28 cellular contexts compared by ENCODE assay signal in genomic region chr15:53713218-53713617, GRCh38. TPM values are rescaled to one million over a fixed set of nuclear protein-coding genes. Genes with fewer than 3 reads are reported as not detected.
"Had no signal": no experiment of that assay in that cellular context is flagged by ENCODE, and none has a peak within 500 bp of the region (broad histone marks: within the 10 kb centered on the region; RNA-seq: fewer than 3 reads in every experiment).

No MANE protein-coding gene starts in this region.

- H3K36me3 Mint-ChIP-seq: stimulated activated effector memory CD8-positive, alpha-beta T cell treated with anti-CD3 and anti-CD28 coated beads, Interleukin-12 subunit alpha, Interleukin-12 subunit beta, amount 100 ng/mL, for 72 hours; stimulated activated memory B cell treated with anti-CD40 and anti-IgM and Interleukin-4, amounts not matched to agents 10 μg/mL and 1 μg/mL and 100 μg/mL, for 72 hours; stimulated activated naive B cell treated with anti-CD40 and anti-IgM and Interleukin-4, amounts not matched to agents 10 μg/mL and 1 μg/mL and 100 μg/mL, for 72 hours; type B pancreatic cell had no signal

- H3K27me3 Mint-ChIP-seq: stimulated activated memory B cell treated with anti-CD40 and anti-IgM and Interleukin-4, amounts not matched to agents 10 μg/mL and 1 μg/mL and 100 μg/mL, for 72 hours; stimulated activated naive B cell treated with anti-CD40 and anti-IgM and Interleukin-4, amounts not matched to agents 10 μg/mL and 1 μg/mL and 100 μg/mL, for 72 hours had no signal

- FAIRE-seq: urothelium cell line had no signal

- ATAC-seq: stimulated activated effector memory CD8-positive, alpha-beta T cell treated with anti-CD3 and anti-CD28 coated beads, Interleukin-12 subunit alpha, Interleukin-12 subunit beta, amount 100 ng/mL, for 72 hours; stimulated activated memory B cell treated with anti-CD40 and anti-IgM and Interleukin-4, amounts not matched to agents 10 μg/mL and 1 μg/mL and 100 μg/mL, for 72 hours; stimulated activated naive B cell treated with anti-CD40 and anti-IgM and Interleukin-4, amounts not matched to agents 10 μg/mL and 1 μg/mL and 100 μg/mL, for 72 hours; stimulated activated naive CD8-positive, alpha-beta T cell treated with anti-CD3 and anti-CD28 coated beads, Interleukin-15, amount 100 ng/mL, for 72 hours; stimulated activated naive CD8-positive, alpha-beta T cell treated with anti-CD3 and anti-CD28 coated beads, Interleukin-15, Interleukin-2, amounts not matched to agents 100 U/mL and 50 U/mL, for 24 hours; upper lobe of right lung had no signal

- H3K9me3 Mint-ChIP-seq: stimulated activated effector memory CD8-positive, alpha-beta T cell treated with anti-CD3 and anti-CD28 coated beads, Interleukin-12 subunit alpha, Interleukin-12 subunit beta, amount 100 ng/mL, for 72 hours; stimulated activated memory B cell treated with anti-CD40 and anti-IgM and Interleukin-4, amounts not matched to agents 10 μg/mL and 1 μg/mL and 100 μg/mL, for 72 hours; stimulated activated naive B cell treated with anti-CD40 and anti-IgM and Interleukin-4, amounts not matched to agents 10 μg/mL and 1 μg/mL and 100 μg/mL, for 72 hours; stimulated activated naive CD8-positive, alpha-beta T cell treated with anti-CD3 and anti-CD28 coated beads, Interleukin-15, amount 100 ng/mL, for 72 hours; stimulated activated naive CD8-positive, alpha-beta T cell treated with anti-CD3 and anti-CD28 coated beads, Interleukin-15, Interleukin-2, amounts not matched to agents 100 ng/mL and 50 ng/mL, for 24 hours; type B pancreatic cell had no signal

- H3K4me1 Mint-ChIP-seq: stimulated activated effector memory CD8-positive, alpha-beta T cell treated with anti-CD3 and anti-CD28 coated beads, Interleukin-12 subunit alpha, Interleukin-12 subunit beta, amount 100 ng/mL, for 72 hours; stimulated activated memory B cell treated with anti-CD40 and anti-IgM and Interleukin-4, amounts not matched to agents 10 μg/mL and 1 μg/mL and 100 μg/mL, for 72 hours; stimulated activated naive B cell treated with anti-CD40 and anti-IgM and Interleukin-4, amounts not matched to agents 10 μg/mL and 1 μg/mL and 100 μg/mL, for 72 hours; stimulated activated naive CD8-positive, alpha-beta T cell treated with anti-CD3 and anti-CD28 coated beads, Interleukin-15, amount 100 ng/mL, for 72 hours had no signal

- DNase-seq: stimulated activated CD4-positive, alpha-beta T cell treated with anti-CD3 and anti-CD28 coated beads, Interleukin-2, amount 100 ng/mL, for 48 hours; stimulated activated CD4-positive, alpha-beta T cell treated with anti-CD3 and anti-CD28 coated beads, Interleukin-4, amount 100 ng/mL, for 1 hour; stimulated activated CD4-positive, alpha-beta T cell treated with anti-CD3 and anti-CD28 coated beads, Interleukin-4, amount 100 ng/mL, for 24 hours; stimulated activated CD4-positive, alpha-beta T cell treated with anti-CD3 and anti-CD28 coated beads, Interleukin-4, amount 100 ng/mL, for 4 hours; stimulated activated CD8-positive, alpha-beta memory T cell treated with anti-CD3 and anti-CD28 coated beads, Interleukin-4, amount 100 ng/mL, for 48 hours; stimulated activated naive B cell treated with anti-CD40 and anti-IgM and Interleukin-4, amounts not matched to agents 10 μg/mL and 1 μg/mL and 100 μg/mL, for 72 hours; stimulated activated naive CD4-positive, alpha-beta T cell; stimulated activated naive CD4-positive, alpha-beta T cell treated with Interleukin-2 at 50 U/mL for 16 hours; stimulated activated naive CD8-positive, alpha-beta T cell treated with anti-CD3 and anti-CD28 coated beads, Interleukin-15, amount 100 ng/mL, for 72 hours; stimulated activated naive CD8-positive, alpha-beta T cell treated with anti-CD3 and anti-CD28 coated beads, Interleukin-15, Interleukin-2, amounts not matched to agents 100 U/mL and 50 U/mL, for 24 hours; stomach; substantia nigra; testis; thyroid gland; tibial artery; transverse colon; trophoblast cell; upper lobe of left lung; upper lobe of right lung; uterus had no signal

- H3K4me3 Mint-ChIP-seq: stimulated activated effector memory CD8-positive, alpha-beta T cell treated with anti-CD3 and anti-CD28 coated beads, Interleukin-12 subunit alpha, Interleukin-12 subunit beta, amount 100 ng/mL, for 72 hours; stimulated activated memory B cell treated with anti-CD40 and anti-IgM and Interleukin-4, amounts not matched to agents 10 μg/mL and 1 μg/mL and 100 μg/mL, for 72 hours; stimulated activated naive B cell treated with anti-CD40 and anti-IgM and Interleukin-4, amounts not matched to agents 10 μg/mL and 1 μg/mL and 100 μg/mL, for 72 hours; stimulated activated naive CD8-positive, alpha-beta T cell treated with anti-CD3 and anti-CD28 coated beads, Interleukin-15, amount 100 ng/mL, for 72 hours; stimulated activated naive CD8-positive, alpha-beta T cell treated with anti-CD3 and anti-CD28 coated beads, Interleukin-15, Interleukin-2, amounts not matched to agents 100 ng/mL and 50 ng/mL, for 24 hours; type B pancreatic cell had no signal

- H3K27ac Mint-ChIP-seq: stimulated activated effector memory CD8-positive, alpha-beta T cell treated with anti-CD3 and anti-CD28 coated beads, Interleukin-12 subunit alpha, Interleukin-12 subunit beta, amount 100 ng/mL, for 72 hours; stimulated activated memory B cell treated with anti-CD40 and anti-IgM and Interleukin-4, amounts not matched to agents 10 μg/mL and 1 μg/mL and 100 μg/mL, for 72 hours; stimulated activated naive B cell treated with anti-CD40 and anti-IgM and Interleukin-4, amounts not matched to agents 10 μg/mL and 1 μg/mL and 100 μg/mL, for 72 hours; stimulated activated naive CD8-positive, alpha-beta T cell treated with anti-CD3 and anti-CD28 coated beads, Interleukin-15, amount 100 ng/mL, for 72 hours; stimulated activated naive CD8-positive, alpha-beta T cell treated with anti-CD3 and anti-CD28 coated beads, Interleukin-15, Interleukin-2, amounts not matched to agents 100 ng/mL and 50 ng/mL, for 24 hours; type B pancreatic cell had no signal

RNA-seq across cellular contexts. Expression of gene WDR72, which starts 46.2 kb away (rescaled TPM):
- total RNA-seq: subcutaneous adipose tissue, tibial nerve, vagina had no signal
